Comparison of ENCODE assay signal across 8 cellular contexts in genomic region chr2:118061135-118061955, GRCh38.
A peak's percentile ranks its signal among the peaks of the same experiment; 100 is the strongest.
DNase-seq lines count a peak whose midpoint lies in the region; ATAC-seq lines count a peak whose summit lies in the region.

No MANE protein-coding gene starts in this region.

- DNase-seq in EH (ENCODE audit: low read depth) = peak; percentile 63
- peak; percentile 79 for DNase-seq in SKM-1 (lab: John Stamatoyannopoulos, UW; ENCODE audit: unreplicated experiment)
- peak; percentile 4 for DNase-seq in hepatic stellate cell (ENCODE audit: low spot score)
- DNase-seq in activated T-cell treated with anti-CD3 and anti-CD28 coated beads for 4 hours = no peak
- DNase-seq in HuH-7.5 (ENCODE audit: low spot score) = no peak
- DNase-seq in DMS79 treated with DMSO at 0.1 percent for 48 hours (lab: John Stamatoyannopoulos, UW) = no peak

- ATAC-seq in GM19467 (IDR thresholded peaks at IDR 0.05; ENCODE audit: unreplicated experiment) (peak; percentile 82), HG03439 (IDR thresholded peaks at IDR 0.05; ENCODE audit: unreplicated experiment) (peak; percentile 80)

Comparison
In these comparisons a context has a peak if more than half of its experiments do, and no peak if none do; other contexts are left out.
1. DNase-seq: peak in EH (single experiment), SKM-1 (single experiment) and hepatic stellate cell (single experiment); none in activated T-cell treated with anti-CD3 and anti-CD28 coated beads for 4 hours (single experiment), HuH-7.5 (single experiment) and DMS79 treated with DMSO at 0.1 percent for 48 hours (single experiment).